Comparison of ENCODE assay signal across 16 cellular contexts in genomic region chr18:23849141-23849540, GRCh38.
"Had no signal": no experiment of that assay in that cellular context is flagged by ENCODE, and none has a peak within 500 bp of the region (broad histone marks: within the 10 kb centered on the region; RNA-seq: fewer than 3 reads in every experiment).

No MANE protein-coding gene starts in this region.

- ATAC-seq: gastroesophageal sphincter, natural killer cell had no signal

- H3K36me3 Mint-ChIP-seq: memory B cell, natural killer cell had no signal

- H3K36me3 ChIP-seq: transverse colon had no signal

- H3K27ac Mint-ChIP-seq: memory B cell, natural killer cell had no signal

- H3K27ac ChIP-seq: gastroesophageal sphincter, left ventricle myocardium inferior had no signal

- H3K27me3 ChIP-seq: gastroesophageal sphincter, transverse colon had no signal

- H3K4me1 ChIP-seq: gastroesophageal sphincter, left ventricle myocardium inferior had no signal

- H3K9me3 Mint-ChIP-seq: memory B cell, natural killer cell had no signal

- H3K4me3 ChIP-seq: gastroesophageal sphincter, left ventricle myocardium inferior, transverse colon had no signal

- H3K4me3 Mint-ChIP-seq: memory B cell, natural killer cell had no signal

- H3K9me3 ChIP-seq: gastroesophageal sphincter, left ventricle myocardium inferior, transverse colon had no signal

- DNase-seq: activated CD4-positive, CD25-positive, alpha-beta regulatory T cell treated with anti-CD3 and anti-CD28 coated beads, Interleukin-2, amount 50 U/mL, for 72 hours; activated naive CD4-positive, alpha-beta T cell; activated T-cell treated with anti-CD3 and anti-CD28 coated beads for 4 hours; aorta; cerebellar nuclear complex; effector memory CD4-positive, alpha-beta T cell; islet precursor cell; left ventricle myocardium inferior; natural killer cell; posterior cingulate gyrus; stimulated activated CD4-positive, alpha-beta T cell treated with anti-CD3 and anti-CD28 coated beads, Interleukin-4, amount 100 ng/mL, for 1 hour; stimulated activated naive CD4-positive, alpha-beta T cell; T1000; transverse colon had no signal
